ENCODE assay signal across 15 cellular contexts in genomic region chr22:48705159-48705916, GRCh38.
"Had no signal": no experiment of that assay in that cellular context is flagged by ENCODE, and none has a peak within 500 bp of the region (broad histone marks: within the 10 kb centered on the region; RNA-seq: fewer than 3 reads in every experiment).

No MANE protein-coding gene starts in this region.

- ATAC-seq: activated CD4-positive, CD25-positive, alpha-beta regulatory T cell treated with anti-CD3 and anti-CD28 coated beads, Interleukin-2, amount 50 U/mL, for 24 hours; activated T-helper 17 cell treated with anti-CD3 and anti-CD28 coated beads, Interleukin-2, amount 50 U/mL, for 72 hours had no signal

- H3K27ac ChIP-seq: esophagus muscularis mucosa, neutrophil, SJSA1, suprapubic skin, upper lobe of left lung had no signal

- H3K36me3 ChIP-seq: esophagus muscularis mucosa, neutrophil, SJSA1, suprapubic skin, upper lobe of left lung had no signal

- H3K4me1 ChIP-seq: esophagus muscularis mucosa, SJSA1 had no signal

- FAIRE-seq: small intestine had no signal

- H3K9me3 ChIP-seq: esophagus muscularis mucosa, neutrophil, SJSA1, suprapubic skin, upper lobe of left lung had no signal

- H3K4me3 ChIP-seq: esophagus muscularis mucosa, lung, SJSA1, suprapubic skin, upper lobe of left lung had no signal

- H3K27me3 ChIP-seq: neutrophil, SJSA1, suprapubic skin, upper lobe of left lung had no signal

- DNase-seq: activated CD4-positive, alpha-beta T cell treated with anti-CD3 and anti-CD28 coated beads, Interleukin-2, amount 50 U/mL, for 1 hour; caudate nucleus; cortex of kidney; effector CD4-positive, alpha-beta T cell; hypothalamus; small intestine; SW 1271 had no signal
